Comparison of ENCODE assay signal across 1 cellular context in the genomic region with DNA sequence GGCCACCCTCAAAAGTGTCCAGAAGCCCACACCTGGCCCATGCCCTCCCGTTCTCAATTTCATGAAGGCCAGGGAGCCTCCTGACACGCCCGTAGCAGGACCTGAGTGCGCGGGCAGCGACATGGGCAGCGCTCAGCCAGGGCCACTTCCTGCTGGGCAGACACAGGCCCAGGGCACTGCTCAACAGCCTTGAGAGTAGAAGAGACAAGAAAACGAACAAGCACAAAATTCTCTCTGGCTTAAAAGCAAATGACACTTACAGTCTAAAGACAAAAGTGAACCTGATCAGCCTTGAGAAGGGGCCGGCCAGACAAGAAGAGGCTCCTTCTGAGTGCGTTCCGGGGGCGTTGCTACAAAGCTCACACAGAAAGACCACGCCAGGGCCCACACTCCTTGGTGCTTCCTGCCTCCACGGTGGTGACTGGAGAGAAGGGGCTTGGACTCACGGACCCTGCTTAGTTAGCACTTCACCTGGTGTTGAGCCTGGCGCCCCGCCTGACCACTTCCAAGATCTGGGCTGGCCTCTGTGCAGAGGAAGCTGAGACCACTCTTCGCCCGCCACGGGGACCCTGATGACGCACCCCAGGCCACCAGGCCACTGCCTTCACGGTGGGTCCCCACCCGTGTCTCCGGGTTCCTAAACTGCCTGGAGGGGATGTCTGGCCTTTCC.
A peak's percentile ranks its signal among the peaks of the same experiment; 100 is the strongest.
TF ChIP-seq lines count a peak whose summit lies in the region.

No MANE protein-coding gene starts in this region.

TF ChIP-seq in HepG2, 621 proteins besides CTCF, POLR2A, EP300 and RAD21 (continued from another document):
- TF ChIP-seq, protein P1, sequence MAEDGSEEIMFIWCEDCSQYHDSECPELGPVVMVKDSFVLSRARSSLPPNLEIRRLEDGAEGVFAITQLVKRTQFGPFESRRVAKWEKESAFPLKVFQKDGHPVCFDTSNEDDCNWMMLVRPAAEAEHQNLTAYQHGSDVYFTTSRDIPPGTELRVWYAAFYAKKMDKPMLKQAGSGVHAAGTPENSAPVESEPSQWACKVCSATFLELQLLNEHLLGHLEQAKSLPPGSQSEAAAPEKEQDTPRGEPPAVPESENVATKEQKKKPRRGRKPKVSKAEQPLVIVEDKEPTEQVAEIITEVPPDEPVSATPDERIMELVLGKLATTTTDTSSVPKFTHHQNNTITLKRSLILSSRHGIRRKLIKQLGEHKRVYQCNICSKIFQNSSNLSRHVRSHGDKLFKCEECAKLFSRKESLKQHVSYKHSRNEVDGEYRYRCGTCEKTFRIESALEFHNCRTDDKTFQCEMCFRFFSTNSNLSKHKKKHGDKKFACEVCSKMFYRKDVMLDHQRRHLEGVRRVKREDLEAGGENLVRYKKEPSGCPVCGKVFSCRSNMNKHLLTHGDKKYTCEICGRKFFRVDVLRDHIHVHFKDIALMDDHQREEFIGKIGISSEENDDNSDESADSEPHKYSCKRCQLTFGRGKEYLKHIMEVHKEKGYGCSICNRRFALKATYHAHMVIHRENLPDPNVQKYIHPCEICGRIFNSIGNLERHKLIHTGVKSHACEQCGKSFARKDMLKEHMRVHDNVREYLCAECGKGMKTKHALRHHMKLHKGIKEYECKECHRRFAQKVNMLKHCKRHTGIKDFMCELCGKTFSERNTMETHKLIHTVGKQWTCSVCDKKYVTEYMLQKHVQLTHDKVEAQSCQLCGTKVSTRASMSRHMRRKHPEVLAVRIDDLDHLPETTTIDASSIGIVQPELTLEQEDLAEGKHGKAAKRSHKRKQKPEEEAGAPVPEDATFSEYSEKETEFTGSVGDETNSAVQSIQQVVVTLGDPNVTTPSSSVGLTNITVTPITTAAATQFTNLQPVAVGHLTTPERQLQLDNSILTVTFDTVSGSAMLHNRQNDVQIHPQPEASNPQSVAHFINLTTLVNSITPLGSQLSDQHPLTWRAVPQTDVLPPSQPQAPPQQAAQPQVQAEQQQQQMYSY (CRISPR knock-in tag; IDR thresholded peaks at IDR 0.05), result peak; percentile 54; the same call in 1 of the 2 replicates
- TF ChIP-seq, protein P2, sequence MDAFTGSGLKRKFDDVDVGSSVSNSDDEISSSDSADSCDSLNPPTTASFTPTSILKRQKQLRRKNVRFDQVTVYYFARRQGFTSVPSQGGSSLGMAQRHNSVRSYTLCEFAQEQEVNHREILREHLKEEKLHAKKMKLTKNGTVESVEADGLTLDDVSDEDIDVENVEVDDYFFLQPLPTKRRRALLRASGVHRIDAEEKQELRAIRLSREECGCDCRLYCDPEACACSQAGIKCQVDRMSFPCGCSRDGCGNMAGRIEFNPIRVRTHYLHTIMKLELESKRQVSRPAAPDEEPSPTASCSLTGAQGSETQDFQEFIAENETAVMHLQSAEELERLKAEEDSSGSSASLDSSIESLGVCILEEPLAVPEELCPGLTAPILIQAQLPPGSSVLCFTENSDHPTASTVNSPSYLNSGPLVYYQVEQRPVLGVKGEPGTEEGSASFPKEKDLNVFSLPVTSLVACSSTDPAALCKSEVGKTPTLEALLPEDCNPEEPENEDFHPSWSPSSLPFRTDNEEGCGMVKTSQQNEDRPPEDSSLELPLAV (CRISPR knock-in tag; conservative IDR thresholded peaks at IDR 0.05; ENCODE audit: low read depth), result no peak
- TF ChIP-seq KLF11 (CRISPR knock-in tag; IDR thresholded peaks at IDR 0.05) (no peak), ZBTB4 (CRISPR knock-in tag; IDR thresholded peaks at IDR 0.05; ENCODE audit: borderline replicate concordance) (no peak), HNRNPL (IDR thresholded peaks at IDR 0.05; ENCODE audit: low read depth, low read length) (peak; percentile 73; the same call in 1 of the 2 replicates), KAT7 (CRISPR knock-in tag; IDR thresholded peaks at IDR 0.05; ENCODE audit: borderline replicate concordance) (no peak), GFI1 (CRISPR knock-in tag; IDR thresholded peaks at IDR 0.05; ENCODE audit: borderline replicate concordance) (no peak), MTA1 (CRISPR knock-in tag; IDR thresholded peaks at IDR 0.05; ENCODE audit: borderline replicate concordance) (peak; percentile 65; the same call in 1 of the 2 replicates), CREB3 (CRISPR knock-in tag; IDR thresholded peaks at IDR 0.05) (no peak), TMF1 (CRISPR knock-in tag; IDR thresholded peaks at IDR 0.05; ENCODE audit: low read depth) (no peak)
- TF ChIP-seq, protein P3, sequence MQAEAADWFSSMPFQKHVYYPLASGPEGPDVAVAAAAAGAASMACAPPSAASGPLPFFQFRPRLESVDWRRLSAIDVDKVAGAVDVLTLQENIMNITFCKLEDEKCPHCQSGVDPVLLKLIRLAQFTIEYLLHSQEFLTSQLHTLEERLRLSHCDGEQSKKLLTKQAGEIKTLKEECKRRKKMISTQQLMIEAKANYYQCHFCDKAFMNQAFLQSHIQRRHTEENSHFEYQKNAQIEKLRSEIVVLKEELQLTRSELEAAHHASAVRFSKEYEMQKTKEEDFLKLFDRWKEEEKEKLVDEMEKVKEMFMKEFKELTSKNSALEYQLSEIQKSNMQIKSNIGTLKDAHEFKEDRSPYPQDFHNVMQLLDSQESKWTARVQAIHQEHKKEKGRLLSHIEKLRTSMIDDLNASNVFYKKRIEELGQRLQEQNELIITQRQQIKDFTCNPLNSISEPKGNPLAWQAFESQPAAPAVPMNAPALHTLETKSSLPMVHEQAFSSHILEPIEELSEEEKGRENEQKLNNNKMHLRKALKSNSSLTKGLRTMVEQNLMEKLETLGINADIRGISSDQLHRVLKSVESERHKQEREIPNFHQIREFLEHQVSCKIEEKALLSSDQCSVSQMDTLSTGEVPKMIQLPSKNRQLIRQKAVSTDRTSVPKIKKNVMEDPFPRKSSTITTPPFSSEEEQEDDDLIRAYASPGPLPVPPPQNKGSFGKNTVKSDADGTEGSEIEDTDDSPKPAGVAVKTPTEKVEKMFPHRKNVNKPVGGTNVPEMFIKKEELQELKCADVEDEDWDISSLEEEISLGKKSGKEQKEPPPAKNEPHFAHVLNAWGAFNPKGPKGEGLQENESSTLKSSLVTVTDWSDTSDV (CRISPR knock-in tag; IDR thresholded peaks at IDR 0.05), result peak; percentile 43; the same call in 1 of the 2 replicates
